8 cellular contexts compared by ENCODE assay signal in genomic region chr17:43170766-43171681, GRCh38.
A peak's percentile ranks its signal among the peaks of the same experiment; 100 is the strongest.
DNase-seq lines count a peak whose midpoint lies in the region; ATAC-seq, FAIRE-seq and TF ChIP-seq lines count a peak whose summit lies in the region.

Gene NBR1, plus strand, starts transcription at chr17:43171214. Its CDS starts 4,586 bp downstream, at chr17:43175800.

- H3K36me3 ChIP-seq in BLaER1: peaks cover 17% of the 10 kb centered on the region

- peak within 1 kb of the TSS; percentile 83 for H3K4me3 ChIP-seq in BLaER1
- H3K4me3 ChIP-seq in choroid plexus epithelial cell (ENCODE audit: low read depth, low read length): peak within 1 kb of the TSS; percentile 84

- no peaks in the 10 kb centered on the region for H3K27me3 ChIP-seq in BLaER1

- no peaks in the 10 kb centered on the region for H3K9me3 ChIP-seq in BLaER1

- peak; percentile 28 for TF ChIP-seq CTCF in choroid plexus epithelial cell (conservative IDR thresholded peaks at IDR 0.05; ENCODE audit: low read depth, low read length)

- peak; percentile 75 for DNase-seq in GM19239 (ENCODE audit: insufficient read length, low spot score)
- peak; percentile 99 for DNase-seq in NCI-H510A treated with DMSO at 0.1 percent for 48 hours (lab: John Stamatoyannopoulos, UW)
- DNase-seq in activated CD4-positive, alpha-beta T cell treated with anti-CD3 and anti-CD28 coated beads for 24 hours (ENCODE audit: low read depth in 2 of 2): peak; percentile 88 to 92
- peak; percentile 99 for DNase-seq in choroid plexus epithelial cell (ENCODE audit: low read depth)
- peak; percentile 93 for DNase-seq in kidney glomerular epithelial cell (lab: John Stamatoyannopoulos, UW)
- peak; percentile 79 to 87 for DNase-seq in stimulated activated CD4-positive, alpha-beta T cell treated with anti-CD3 and anti-CD28 coated beads, Interleukin-1b, Interleukin-23, amount 100 ng/mL, for 1 hour (ENCODE audit: low read depth in 2 of 2)

- peak within 1 kb of the TSS; percentile 93 for H3K27ac ChIP-seq in BLaER1

- peak within 1 kb of the TSS; percentile 97 for H3K4me2 ChIP-seq in BLaER1

- peak; percentile 98 for FAIRE-seq in GM19239 (lab: Jason Lieb, UNC)

- peak; percentile 65 for ATAC-seq in HG03442 (IDR thresholded peaks at IDR 0.05; ENCODE audit: unreplicated experiment)

- peaks cover 7% of the 10 kb centered on the region; the same call in 1 of the 2 replicates for H4K20me1 ChIP-seq in BLaER1

- peak within 1 kb of the TSS; percentile 88 for H3K9ac ChIP-seq in BLaER1

- H3K4me1 ChIP-seq in BLaER1: peaks cover 30% of the 10 kb centered on the region

Comparison
In these comparisons a context has a peak if more than half of its experiments do, and no peak if none do; other contexts are left out.
1. Peak in every context shown above with its lines: DNase-seq, ATAC-seq, H3K4me3 ChIP-seq and H3K27ac ChIP-seq.